ENCODE assay signal across 16 cellular contexts in the genomic region with DNA sequence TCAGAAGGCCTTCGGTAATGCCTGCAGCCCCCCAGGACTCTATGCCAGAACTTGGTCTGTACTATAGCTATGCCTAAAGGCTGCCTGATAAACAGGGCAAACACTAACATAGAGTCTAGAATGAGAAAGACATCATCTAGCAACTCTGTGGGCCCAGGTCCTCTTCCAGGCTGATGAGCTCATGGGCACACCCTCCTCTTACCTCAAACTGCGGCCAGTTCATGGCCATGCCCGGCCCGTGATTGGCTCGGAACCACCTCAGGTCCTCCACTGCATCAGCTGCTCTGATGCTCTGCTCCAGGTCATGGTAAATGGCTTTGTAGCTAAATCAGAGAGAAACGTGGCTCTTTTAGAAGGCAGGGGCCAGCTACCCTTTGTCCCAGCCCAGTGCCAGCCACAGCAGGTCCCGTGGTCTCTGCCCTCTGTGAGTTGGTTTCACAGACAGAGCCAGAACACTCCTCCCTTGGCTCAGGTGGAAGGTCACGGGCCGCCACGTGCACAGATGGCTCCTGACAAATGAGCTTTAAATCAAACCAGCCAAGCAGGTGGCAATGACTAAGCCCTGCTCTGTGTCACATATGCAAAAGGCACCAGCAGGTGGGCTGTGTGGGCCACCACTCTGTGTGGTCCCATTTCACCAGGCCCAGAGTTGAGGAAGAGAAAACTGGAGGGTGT. TPM values are rescaled to one million over a fixed set of nuclear protein-coding genes. Genes with fewer than 3 reads are reported as not detected.
A peak's percentile ranks its signal among the peaks of the same experiment; 100 is the strongest.
DNase-seq lines count a peak whose midpoint lies in the region; ATAC-seq and TF ChIP-seq lines count a peak whose summit lies in the region.
"Had no signal": no experiment of that assay in that cellular context is flagged by ENCODE, and none has a peak within 500 bp of the region (broad histone marks: within the 10 kb centered on the region; RNA-seq: fewer than 3 reads in every experiment).

No MANE protein-coding gene starts in this region.

- peak overlapping the region; percentile 77; the same call in 1 of the 2 replicates for H3K27ac Mint-ChIP-seq in GM23338
- H3K27ac Mint-ChIP-seq in progenitor cell of endocrine pancreas = peak overlapping the region; percentile 84
- H3K27ac Mint-ChIP-seq: natural killer cell treated with Interleukin-12 subunit alpha and Interleukin-12 subunit beta and Interleukin-15 and Interleukin-18, amount 100 ng/mL, for 72 hours had no signal

- H3K27me3 Mint-ChIP-seq in GM23338 (ENCODE audit: insufficient read depth, low read depth, poor library complexity) (no peaks in the 10 kb centered on the region), progenitor cell of endocrine pancreas (no peaks in the 10 kb centered on the region)
- H3K27me3 Mint-ChIP-seq: CD8-positive, alpha-beta memory T cell; natural killer cell treated with Interleukin-12 subunit alpha and Interleukin-12 subunit beta and Interleukin-15 and Interleukin-18, amount 100 ng/mL, for 72 hours had no signal

- no peaks in the 10 kb centered on the region; the same call in 1 of the 2 replicates for H4K20me1 ChIP-seq in GM23338 (replicated peaks; ENCODE audit: insufficient read depth)

- no peak overlapping the region for H3K27ac ChIP-seq in GM23338 (ENCODE audit: low read depth)
- H3K27ac ChIP-seq: foreskin keratinocyte, KMS-11, SK-N-MC had no signal

- H2AFZ ChIP-seq in GM23338 = no peak overlapping the region

- no peaks in the 10 kb centered on the region for H3K27me3 ChIP-seq in GM23338 (ENCODE audit: insufficient read depth)
- H3K27me3 ChIP-seq: foreskin keratinocyte had no signal

- no peaks in the 10 kb centered on the region for H3K79me2 ChIP-seq in GM23338 (replicated peaks; ENCODE audit: insufficient read depth)

- H3K9me3 Mint-ChIP-seq in GM23338 (no peaks in the 10 kb centered on the region), progenitor cell of endocrine pancreas (ENCODE audit: low read depth) (no peaks in the 10 kb centered on the region)
- H3K9me3 Mint-ChIP-seq: CD8-positive, alpha-beta memory T cell; natural killer cell treated with Interleukin-12 subunit alpha and Interleukin-12 subunit beta and Interleukin-15 and Interleukin-18, amount 100 ng/mL, for 72 hours had no signal

- no peaks in the 10 kb centered on the region for H3K4me1 ChIP-seq in GM23338 (ENCODE audit: insufficient read depth)
- H3K4me1 ChIP-seq: foreskin keratinocyte had no signal

- TF ChIP-seq CTCF in GM23338 (conservative IDR thresholded peaks at IDR 0.05; ENCODE audit: low read depth in 2 of 2) (no peak), progenitor cell of endocrine pancreas (IDR thresholded peaks at IDR 0.05; ENCODE audit: unreplicated experiment) (no peak)

- no peaks in the 10 kb centered on the region for H3F3A ChIP-seq in GM23338 (replicated peaks; ENCODE audit: low read depth)

- H3K36me3 ChIP-seq in GM23338 (ENCODE audit: insufficient read depth) = no peaks in the 10 kb centered on the region; the same call in 1 of the 2 replicates

- DNase-seq in GM23338 (ENCODE audit: low spot score) (no peak), NCI-H1694 (lab: John Stamatoyannopoulos, UW) (peak; percentile 10), progenitor cell of endocrine pancreas (ENCODE audit: low spot score, unreplicated experiment) (no peak), hippocampal formation (lab: John Stamatoyannopoulos, UW) (no peak), GDM1 (lab: John Stamatoyannopoulos, UW) (no peak)
- DNase-seq: activated naive CD4-positive, alpha-beta T cell; CD8-positive, alpha-beta memory T cell; NCI-H2081; NK-92 treated with Interleukin-12 subunit alpha and Interleukin-12 subunit beta, amount 100 ng/mL, for 24 hours; stimulated activated CD4-positive, alpha-beta T cell treated with anti-CD3 and anti-CD28 coated beads, Interleukin-4, amount 100 ng/mL, for 24 hours had no signal

- no peak overlapping the region for H3K4me3 Mint-ChIP-seq in GM23338
- H3K4me3 Mint-ChIP-seq in progenitor cell of endocrine pancreas (ENCODE audit: low read depth) = no peak overlapping the region
- H3K4me3 Mint-ChIP-seq: CD8-positive, alpha-beta memory T cell; natural killer cell treated with Interleukin-12 subunit alpha and Interleukin-12 subunit beta and Interleukin-15 and Interleukin-18, amount 100 ng/mL, for 72 hours had no signal

- no peaks in the 10 kb centered on the region for H3K9me2 ChIP-seq in GM23338 (ENCODE audit: insufficient read depth)

- H3K4me1 Mint-ChIP-seq in GM23338 (peaks cover 5% of the 10 kb centered on the region), progenitor cell of endocrine pancreas (ENCODE audit: low read depth) (peaks cover 4% of the 10 kb centered on the region)
- H3K4me1 Mint-ChIP-seq: CD8-positive, alpha-beta memory T cell had no signal

- peaks cover 38% of the 10 kb centered on the region for H3K36me3 Mint-ChIP-seq in GM23338 (ENCODE audit: low read depth)
- H3K36me3 Mint-ChIP-seq in progenitor cell of endocrine pancreas (ENCODE audit: insufficient read depth) = peaks cover 9% of the 10 kb centered on the region
- H3K36me3 Mint-ChIP-seq: natural killer cell treated with Interleukin-12 subunit alpha and Interleukin-12 subunit beta and Interleukin-15 and Interleukin-18, amount 100 ng/mL, for 72 hours had no signal

- no peak overlapping the region for H3K4me3 ChIP-seq in GM23338
- H3K4me3 ChIP-seq: SK-N-MC had no signal

- H3K4me2 ChIP-seq in GM23338 = no peak overlapping the region
- H3K4me2 ChIP-seq: KMS-11 had no signal

- ATAC-seq in GM23338 = peak; percentile 31; the same call in 2 of the 3 replicates
- ATAC-seq in esophagus mucosa = peak; percentile 57
- no peak for ATAC-seq in HG03378 (IDR thresholded peaks at IDR 0.05; ENCODE audit: unreplicated experiment)
- ATAC-seq: foreskin keratinocyte; natural killer cell treated with Interleukin-12 subunit alpha and Interleukin-12 subunit beta and Interleukin-15 and Interleukin-18, amount 100 ng/mL, for 72 hours had no signal

TF ChIP-seq in GM23338, 12 proteins besides CTCF, POLR2A, EP300 and RAD21 (continues in another document):
- no peak for TF ChIP-seq JUNB (IDR thresholded peaks at IDR 0.05; ENCODE audit: unreplicated experiment)
- TF ChIP-seq, protein P1, sequence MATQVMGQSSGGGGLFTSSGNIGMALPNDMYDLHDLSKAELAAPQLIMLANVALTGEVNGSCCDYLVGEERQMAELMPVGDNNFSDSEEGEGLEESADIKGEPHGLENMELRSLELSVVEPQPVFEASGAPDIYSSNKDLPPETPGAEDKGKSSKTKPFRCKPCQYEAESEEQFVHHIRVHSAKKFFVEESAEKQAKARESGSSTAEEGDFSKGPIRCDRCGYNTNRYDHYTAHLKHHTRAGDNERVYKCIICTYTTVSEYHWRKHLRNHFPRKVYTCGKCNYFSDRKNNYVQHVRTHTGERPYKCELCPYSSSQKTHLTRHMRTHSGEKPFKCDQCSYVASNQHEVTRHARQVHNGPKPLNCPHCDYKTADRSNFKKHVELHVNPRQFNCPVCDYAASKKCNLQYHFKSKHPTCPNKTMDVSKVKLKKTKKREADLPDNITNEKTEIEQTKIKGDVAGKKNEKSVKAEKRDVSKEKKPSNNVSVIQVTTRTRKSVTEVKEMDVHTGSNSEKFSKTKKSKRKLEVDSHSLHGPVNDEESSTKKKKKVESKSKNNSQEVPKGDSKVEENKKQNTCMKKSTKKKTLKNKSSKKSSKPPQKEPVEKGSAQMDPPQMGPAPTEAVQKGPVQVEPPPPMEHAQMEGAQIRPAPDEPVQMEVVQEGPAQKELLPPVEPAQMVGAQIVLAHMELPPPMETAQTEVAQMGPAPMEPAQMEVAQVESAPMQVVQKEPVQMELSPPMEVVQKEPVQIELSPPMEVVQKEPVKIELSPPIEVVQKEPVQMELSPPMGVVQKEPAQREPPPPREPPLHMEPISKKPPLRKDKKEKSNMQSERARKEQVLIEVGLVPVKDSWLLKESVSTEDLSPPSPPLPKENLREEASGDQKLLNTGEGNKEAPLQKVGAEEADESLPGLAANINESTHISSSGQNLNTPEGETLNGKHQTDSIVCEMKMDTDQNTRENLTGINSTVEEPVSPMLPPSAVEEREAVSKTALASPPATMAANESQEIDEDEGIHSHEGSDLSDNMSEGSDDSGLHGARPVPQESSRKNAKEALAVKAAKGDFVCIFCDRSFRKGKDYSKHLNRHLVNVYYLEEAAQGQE (IDR thresholded peaks at IDR 0.05; ENCODE audit: unreplicated experiment) = no peak
- no peak for TF ChIP-seq CREB1 (CRISPR knock-in tag; IDR thresholded peaks at IDR 0.05; ENCODE audit: low read depth)
- TF ChIP-seq STAT1 (IDR thresholded peaks at IDR 0.05; ENCODE audit: unreplicated experiment) = no peak
- no peak for TF ChIP-seq EZH2 (IDR thresholded peaks at IDR 0.05; ENCODE audit: low read depth, unreplicated experiment)
- no peak for TF ChIP-seq NANOG (IDR thresholded peaks at IDR 0.05; ENCODE audit: borderline replicate concordance)
- TF ChIP-seq, protein P2, sequence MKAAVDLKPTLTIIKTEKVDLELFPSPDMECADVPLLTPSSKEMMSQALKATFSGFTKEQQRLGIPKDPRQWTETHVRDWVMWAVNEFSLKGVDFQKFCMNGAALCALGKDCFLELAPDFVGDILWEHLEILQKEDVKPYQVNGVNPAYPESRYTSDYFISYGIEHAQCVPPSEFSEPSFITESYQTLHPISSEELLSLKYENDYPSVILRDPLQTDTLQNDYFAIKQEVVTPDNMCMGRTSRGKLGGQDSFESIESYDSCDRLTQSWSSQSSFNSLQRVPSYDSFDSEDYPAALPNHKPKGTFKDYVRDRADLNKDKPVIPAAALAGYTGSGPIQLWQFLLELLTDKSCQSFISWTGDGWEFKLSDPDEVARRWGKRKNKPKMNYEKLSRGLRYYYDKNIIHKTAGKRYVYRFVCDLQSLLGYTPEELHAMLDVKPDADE (IDR thresholded peaks at IDR 0.05) = no peak

RNA-seq across cellular contexts. Expression of a gene that starts 25.0 kb away (rescaled TPM):
- 17.7 and 19.1 TPM in 2 replicates for total RNA-seq in GM23338 (2014; rRNA removed; shearing (Covaris generic))
- polyA plus RNA-seq in GM23338 (2016; fragmentation: Nextera tagmentation; extraction: Ambion mirVana) = 13.0 and 14.8 TPM in 2 replicates
- 18.9 TPM for total RNA-seq in esophagus mucosa
- total RNA-seq in progenitor cell of endocrine pancreas = 26.3 and 26.7 TPM in 2 replicates
